ENCODE assay signal across 1 cellular context in the genomic region with DNA sequence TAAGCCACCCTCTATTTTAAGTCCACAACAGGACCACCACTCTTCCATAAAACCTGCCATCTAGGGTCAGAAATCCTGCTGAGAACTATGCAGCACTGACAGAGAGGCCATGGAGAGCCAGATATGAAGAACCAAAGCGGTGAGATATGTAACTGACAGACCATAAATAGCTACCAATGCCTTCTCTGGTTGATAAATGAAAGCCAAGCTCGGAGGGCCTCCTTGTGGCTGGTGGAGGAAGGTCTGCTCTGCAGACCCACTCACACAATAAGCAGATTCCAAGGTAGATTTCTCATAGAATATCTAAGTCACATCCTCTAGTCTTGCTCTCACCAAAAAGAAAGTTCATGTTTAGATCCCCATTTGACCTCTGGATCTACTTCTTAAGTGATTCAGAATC.
TF ChIP-seq lines count a peak whose summit lies in the region.

No MANE protein-coding gene starts in this region.

TF ChIP-seq in GM12878, 131 proteins besides CTCF, POLR2A, EP300 and RAD21 (continued from another document):
- TF ChIP-seq BCLAF1 (IDR thresholded peaks at IDR 0.05): no peak
- TF ChIP-seq, protein P1, sequence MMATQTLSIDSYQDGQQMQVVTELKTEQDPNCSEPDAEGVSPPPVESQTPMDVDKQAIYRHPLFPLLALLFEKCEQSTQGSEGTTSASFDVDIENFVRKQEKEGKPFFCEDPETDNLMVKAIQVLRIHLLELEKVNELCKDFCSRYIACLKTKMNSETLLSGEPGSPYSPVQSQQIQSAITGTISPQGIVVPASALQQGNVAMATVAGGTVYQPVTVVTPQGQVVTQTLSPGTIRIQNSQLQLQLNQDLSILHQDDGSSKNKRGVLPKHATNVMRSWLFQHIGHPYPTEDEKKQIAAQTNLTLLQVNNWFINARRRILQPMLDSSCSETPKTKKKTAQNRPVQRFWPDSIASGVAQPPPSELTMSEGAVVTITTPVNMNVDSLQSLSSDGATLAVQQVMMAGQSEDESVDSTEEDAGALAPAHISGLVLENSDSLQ (IDR thresholded peaks at IDR 0.05): 0 out of 2 replicates have a peak, but pooled peaks have one; percentile 7
- TF ChIP-seq ZNF592 (IDR thresholded peaks at IDR 0.05): no peak
- peak; percentile 85; the same call in 1 of the 2 replicates for TF ChIP-seq MEF2A (IDR thresholded peaks at IDR 0.05; ENCODE audit: insufficient read depth, low read depth, low read length)
- TF ChIP-seq CREM (IDR thresholded peaks at IDR 0.05; ENCODE audit: low read depth): no peak
- TF ChIP-seq STAT3 (IDR thresholded peaks at IDR 0.05; ENCODE audit: low read depth, low read length): no peak
- peak; percentile 40; the same call in 1 of the 2 replicates for TF ChIP-seq SMC3 (IDR thresholded peaks at IDR 0.05; ENCODE audit: borderline replicate concordance, low read length)
- TF ChIP-seq EED (IDR thresholded peaks at IDR 0.05; ENCODE audit: low read depth): no peak
- TF ChIP-seq, protein P2, sequence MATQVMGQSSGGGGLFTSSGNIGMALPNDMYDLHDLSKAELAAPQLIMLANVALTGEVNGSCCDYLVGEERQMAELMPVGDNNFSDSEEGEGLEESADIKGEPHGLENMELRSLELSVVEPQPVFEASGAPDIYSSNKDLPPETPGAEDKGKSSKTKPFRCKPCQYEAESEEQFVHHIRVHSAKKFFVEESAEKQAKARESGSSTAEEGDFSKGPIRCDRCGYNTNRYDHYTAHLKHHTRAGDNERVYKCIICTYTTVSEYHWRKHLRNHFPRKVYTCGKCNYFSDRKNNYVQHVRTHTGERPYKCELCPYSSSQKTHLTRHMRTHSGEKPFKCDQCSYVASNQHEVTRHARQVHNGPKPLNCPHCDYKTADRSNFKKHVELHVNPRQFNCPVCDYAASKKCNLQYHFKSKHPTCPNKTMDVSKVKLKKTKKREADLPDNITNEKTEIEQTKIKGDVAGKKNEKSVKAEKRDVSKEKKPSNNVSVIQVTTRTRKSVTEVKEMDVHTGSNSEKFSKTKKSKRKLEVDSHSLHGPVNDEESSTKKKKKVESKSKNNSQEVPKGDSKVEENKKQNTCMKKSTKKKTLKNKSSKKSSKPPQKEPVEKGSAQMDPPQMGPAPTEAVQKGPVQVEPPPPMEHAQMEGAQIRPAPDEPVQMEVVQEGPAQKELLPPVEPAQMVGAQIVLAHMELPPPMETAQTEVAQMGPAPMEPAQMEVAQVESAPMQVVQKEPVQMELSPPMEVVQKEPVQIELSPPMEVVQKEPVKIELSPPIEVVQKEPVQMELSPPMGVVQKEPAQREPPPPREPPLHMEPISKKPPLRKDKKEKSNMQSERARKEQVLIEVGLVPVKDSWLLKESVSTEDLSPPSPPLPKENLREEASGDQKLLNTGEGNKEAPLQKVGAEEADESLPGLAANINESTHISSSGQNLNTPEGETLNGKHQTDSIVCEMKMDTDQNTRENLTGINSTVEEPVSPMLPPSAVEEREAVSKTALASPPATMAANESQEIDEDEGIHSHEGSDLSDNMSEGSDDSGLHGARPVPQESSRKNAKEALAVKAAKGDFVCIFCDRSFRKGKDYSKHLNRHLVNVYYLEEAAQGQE (IDR thresholded peaks at IDR 0.05; ENCODE audit: low read depth, low read length): no peak
